In genomic region chr16:12311309-12311708, GRCh38 we compare ENCODE assay signal across 19 cellular contexts.
A peak's percentile ranks its signal among the peaks of the same experiment; 100 is the strongest.
DNase-seq lines count a peak whose midpoint lies in the region; TF ChIP-seq lines count a peak whose summit lies in the region.
"Had no signal": no experiment of that assay in that cellular context is flagged by ENCODE, and none has a peak within 500 bp of the region (broad histone marks: within the 10 kb centered on the region; RNA-seq: fewer than 3 reads in every experiment).

No MANE protein-coding gene starts in this region.

- no peaks in the 10 kb centered on the region for H3K27me3 ChIP-seq in H9 (ENCODE audit: insufficient read depth, low read length)
- H3K27me3 ChIP-seq in WERI-Rb-1 (ENCODE audit: insufficient read depth, low read depth, severe bottlenecking), result no peaks in the 10 kb centered on the region
- no peaks in the 10 kb centered on the region for H3K27me3 ChIP-seq in neural progenitor cell
- H3K27me3 ChIP-seq in prostate gland (replicated peaks; ENCODE audit: insufficient read depth), result no peaks in the 10 kb centered on the region
- no peaks in the 10 kb centered on the region for H3K27me3 ChIP-seq in stomach
- H3K27me3 ChIP-seq: colonic mucosa, spleen had no signal

- H3K4me3 Mint-ChIP-seq in H9 (no peak overlapping the region; a peak in 1 of 5 replicates), neural progenitor cell (no peak overlapping the region)
- no peak overlapping the region for H3K4me3 Mint-ChIP-seq in activated T-cell treated with anti-CD3 and anti-CD28 coated beads, Interleukin-2, amount 50 U/mL, for 24 hours
- H3K4me3 Mint-ChIP-seq: HFFc6 had no signal

- H3K4ac ChIP-seq in H9 (ENCODE audit: low read depth, low read length), result no peak overlapping the region

- H3K4me3 ChIP-seq in WERI-Rb-1 (ENCODE audit: low read depth, low read length), result no peak overlapping the region
- no peak overlapping the region for H3K4me3 ChIP-seq in neural progenitor cell
- no peak overlapping the region for H3K4me3 ChIP-seq in prostate gland
- H3K4me3 ChIP-seq in stomach, result no peak overlapping the region
- H3K4me3 ChIP-seq: colonic mucosa, spleen had no signal

- DNase-seq in H9, result peak; percentile 77
- DNase-seq in WERI-Rb-1, result peak; percentile 27
- DNase-seq in iPS DF 19.7 (ENCODE audit: low read depth, low spot score), result peak; percentile 33
- peak; percentile 34 for DNase-seq in neural progenitor cell (ENCODE audit: low spot score)
- DNase-seq in activated T-cell treated with anti-CD3 and anti-CD28 coated beads, Interleukin-2, amount 50 U/mL, for 24 hours, result no peak
- no peak for DNase-seq in substantia nigra (lab: John Stamatoyannopoulos, UW)
- no peak for DNase-seq in prostate gland (ENCODE audit: low spot score)
- DNase-seq in stomach, result no peak
- DNase-seq: activated CD4-positive, alpha-beta T cell treated with anti-CD3 and anti-CD28 coated beads, Interleukin-2, amount 50 U/mL, for 1 hour; colonic mucosa; DMS79 treated with DMSO at 0.1 percent for 48 hours; HFFc6; left colon; NCI-H524; SHP77 treated with DMSO at 0.1 percent for 48 hours; spleen; stimulated activated CD4-positive, alpha-beta T cell treated with anti-CD3 and anti-CD28 coated beads, Interleukin-4, amount 100 ng/mL, for 24 hours; T-helper 1 cell had no signal

- H3K4me1 Mint-ChIP-seq in H9, result peaks cover 32 to 51% of the 10 kb centered on the region in 2 experiments
- H3K4me1 Mint-ChIP-seq in neural progenitor cell, result peaks cover 3% of the 10 kb centered on the region
- peaks cover 6% of the 10 kb centered on the region for H3K4me1 Mint-ChIP-seq in activated T-cell treated with anti-CD3 and anti-CD28 coated beads, Interleukin-2, amount 50 U/mL, for 24 hours (ENCODE audit: low read depth)

- H2BK5ac ChIP-seq in H9 (ENCODE audit: insufficient read length, low read length), result no peak overlapping the region

- no peak overlapping the region for H2BK12ac ChIP-seq in H9 (ENCODE audit: insufficient read length, low read depth, low read length)

- no peaks in the 10 kb centered on the region for H3K36me3 ChIP-seq in WERI-Rb-1
- no peaks in the 10 kb centered on the region for H3K36me3 ChIP-seq in neural progenitor cell
- H3K36me3 ChIP-seq in prostate gland, result no peaks in the 10 kb centered on the region
- no peaks in the 10 kb centered on the region for H3K36me3 ChIP-seq in stomach
- H3K36me3 ChIP-seq: colonic mucosa, spleen had no signal

- H4K20me1 ChIP-seq in H9 (ENCODE audit: control insufficient read depth, insufficient read depth, insufficient read length), result no peaks in the 10 kb centered on the region
- H4K20me1 ChIP-seq in neural progenitor cell (ENCODE audit: low read depth), result no peaks in the 10 kb centered on the region

- H3K27ac Mint-ChIP-seq in H9, result peak overlapping the region; percentile 35 to 89 (median 71); a peak in 4 of 7 replicates
- H3K27ac Mint-ChIP-seq in neural progenitor cell, result no peak overlapping the region
- no peak overlapping the region for H3K27ac Mint-ChIP-seq in activated T-cell treated with anti-CD3 and anti-CD28 coated beads, Interleukin-2, amount 50 U/mL, for 24 hours
- H3K27ac Mint-ChIP-seq: activated T-helper 2 cell treated with anti-CD3 and anti-CD28 coated beads, Interferon-gamma antibody, Interleukin-2, Interleukin-4, amounts not matched to agents 10 μg/mL and 5 μg/mL and 100 μg/mL, durations not matched to agents 14 hours and 24 hours and 36 hours; HFFc6 had no signal

- no peak overlapping the region for H2BK120ac ChIP-seq in H9 (ENCODE audit: low read depth, low read length, poor library complexity, severe bottlenecking)

- no peaks in the 10 kb centered on the region for H3K23me2 ChIP-seq in H9 (ENCODE audit: insufficient read length, low read depth, low read length, poor library complexity, severe bottlenecking)

- H3K9ac ChIP-seq in H9 (ENCODE audit: extremely low read depth, insufficient read length, low read length) (no peak overlapping the region), neural progenitor cell (no peak overlapping the region)

- H3K27ac ChIP-seq in H9 (ENCODE audit: insufficient read length, low read depth, low read length) (no peak overlapping the region), WERI-Rb-1 (no peak overlapping the region), neural progenitor cell (no peak overlapping the region), substantia nigra (ENCODE audit: low read depth, low read length, poor library complexity, severe bottlenecking) (no peak overlapping the region), prostate gland (no peak overlapping the region), stomach (no peak overlapping the region)
- H3K27ac ChIP-seq: colonic mucosa had no signal

- no peak overlapping the region for H2AK5ac ChIP-seq in H9 (ENCODE audit: insufficient read length, low read length)

- WGBS in H9 (ENCODE audit: extremely low coverage, insufficient read length, low lambda C conversion rate), result no CpG with 5 or more reads among the region's 9 CpGs
- WGBS in prostate gland, result 85% methylated on average over 9 of the region's 9 CpGs
- WGBS in stomach, 5 donors, result 66 to 78% (median 71%) methylated on average over 9 of the region's 9 CpGs

- H3K23ac ChIP-seq in H9 (ENCODE audit: insufficient read length, low read depth, low read length), result no peak overlapping the region

- H3K4me1 ChIP-seq in H9 (ENCODE audit: insufficient read depth, low read length) (peaks cover 10% of the 10 kb centered on the region; the same call in 1 of the 2 replicates), neural progenitor cell (peaks cover 7% of the 10 kb centered on the region), prostate gland (replicated peaks) (no peaks in the 10 kb centered on the region), stomach (peaks cover 15 to 59% (median 34%) of the 10 kb centered on the region in 4 donors)
- H3K4me1 ChIP-seq: colonic mucosa had no signal

- H3K79me2 ChIP-seq in H9 (ENCODE audit: insufficient read depth, low read length) (no peaks in the 10 kb centered on the region), neural progenitor cell (ENCODE audit: low read depth) (no peaks in the 10 kb centered on the region)

- H4K91ac ChIP-seq in H9 (ENCODE audit: insufficient read length, low read depth, low read length), result no peak overlapping the region

- H2BK15ac ChIP-seq in H9 (ENCODE audit: low read depth, low read length), result no peak overlapping the region

- TF ChIP-seq CTCF in H9 (conservative IDR thresholded peaks at IDR 0.05) (peak; percentile 25; the same call in 1 of the 3 replicates), WERI-Rb-1 (IDR thresholded peaks at IDR 0.05; ENCODE audit: low read depth, low read length) (peak; percentile 30), neural progenitor cell (IDR thresholded peaks at IDR 0.05) (no peak), prostate gland (IDR thresholded peaks at IDR 0.05) (no peak), stomach (IDR thresholded peaks at IDR 0.05) (no peak)

- TF ChIP-seq POLR2A in prostate gland (IDR thresholded peaks at IDR 0.05), result no peak
- TF ChIP-seq POLR2A in stomach (IDR thresholded peaks at IDR 0.05), result no peak

- H3K9me3 Mint-ChIP-seq in H9, result no peaks in the 10 kb centered on the region; a peak in 1 of 5 replicates
- H3K9me3 Mint-ChIP-seq in neural progenitor cell, result no peaks in the 10 kb centered on the region
- H3K9me3 Mint-ChIP-seq in activated T-cell treated with anti-CD3 and anti-CD28 coated beads, Interleukin-2, amount 50 U/mL, for 24 hours, result no peaks in the 10 kb centered on the region
- H3K9me3 Mint-ChIP-seq: activated T-helper 2 cell treated with anti-CD3 and anti-CD28 coated beads, Interferon-gamma antibody, Interleukin-2, Interleukin-4, amounts not matched to agents 10 μg/mL and 5 μg/mL and 100 μg/mL, durations not matched to agents 14 hours and 24 hours and 36 hours; HFFc6 had no signal

- no peak overlapping the region for H4K5ac ChIP-seq in H9 (ENCODE audit: insufficient read length, low read depth, low read length)

- H3K9me3 ChIP-seq in H9 (ENCODE audit: control insufficient read depth, low read depth, low read length), result no peaks in the 10 kb centered on the region
- H3K9me3 ChIP-seq in WERI-Rb-1 (ENCODE audit: severe bottlenecking), result no peaks in the 10 kb centered on the region
- no peaks in the 10 kb centered on the region for H3K9me3 ChIP-seq in neural progenitor cell (ENCODE audit: low read depth)
- no peaks in the 10 kb centered on the region for H3K9me3 ChIP-seq in prostate gland
- H3K9me3 ChIP-seq in stomach, result no peaks in the 10 kb centered on the region
- H3K9me3 ChIP-seq: colonic mucosa, spleen had no signal

- H3T11ph ChIP-seq in H9 (ENCODE audit: low read length), result no peak overlapping the region

- H3F3A ChIP-seq in neural progenitor cell (ENCODE audit: low read depth), result no peaks in the 10 kb centered on the region

- no peak for TF ChIP-seq EP300 in stomach (IDR thresholded peaks at IDR 0.05)

- no peak overlapping the region for H3K56ac ChIP-seq in H9 (ENCODE audit: insufficient read length, low read depth, low read length)

- intact Hi-C loops in prostate gland (cut with DNase I), result no loop called here
- intact Hi-C loops in stomach (cut with DNase I; ENCODE audit: low total_unique reads), result no loop called here

- no peak overlapping the region for H4K8ac ChIP-seq in H9 (replicated peaks; ENCODE audit: insufficient read length, low read depth, low read length)

- H3K27me3 Mint-ChIP-seq in H9 (ENCODE audit: low read depth) (no peaks in the 10 kb centered on the region), neural progenitor cell (ENCODE audit: insufficient read depth, low read depth) (peaks cover 5% of the 10 kb centered on the region)
- H3K27me3 Mint-ChIP-seq in activated T-cell treated with anti-CD3 and anti-CD28 coated beads, Interleukin-2, amount 50 U/mL, for 24 hours, result no peaks in the 10 kb centered on the region

- H2BK20ac ChIP-seq in H9 (ENCODE audit: low read depth, low read length, poor library complexity, severe bottlenecking), result no peak overlapping the region

- H3K4me2 ChIP-seq in H9 (ENCODE audit: insufficient read depth, insufficient read length, low read length) (no peak overlapping the region), neural progenitor cell (no peak overlapping the region)

- H3K18ac ChIP-seq in H9 (ENCODE audit: insufficient read length, low read depth, low read length), result no peak overlapping the region

- no peak overlapping the region for H2AFZ ChIP-seq in H9 (ENCODE audit: low read length)
- no peak overlapping the region for H2AFZ ChIP-seq in neural progenitor cell (replicated peaks)

- no peaks in the 10 kb centered on the region for H3K79me1 ChIP-seq in H9 (ENCODE audit: insufficient read depth, low read depth, low read length, poor library complexity, severe bottlenecking)

- H3K36me3 Mint-ChIP-seq in H9 (ENCODE audit: insufficient read depth in 1 of 3, low read depth in 3 of 3) (no peaks in the 10 kb centered on the region), neural progenitor cell (no peaks in the 10 kb centered on the region)
- no peaks in the 10 kb centered on the region for H3K36me3 Mint-ChIP-seq in activated T-cell treated with anti-CD3 and anti-CD28 coated beads, Interleukin-2, amount 50 U/mL, for 24 hours (ENCODE audit: low read depth)

- no peak overlapping the region for H3K14ac ChIP-seq in H9 (ENCODE audit: insufficient read depth, low read length)

Comparison
In these comparisons a context has a peak if more than half of its experiments do, and no peak if none do; other contexts are left out.
1. DNase-seq: peak in H9 (single experiment), WERI-Rb-1 (single experiment), iPS DF 19.7 (single experiment) and neural progenitor cell (single experiment); none in activated T-cell treated with anti-CD3 and anti-CD28 coated beads, Interleukin-2, amount 50 U/mL, for 24 hours (single experiment), substantia nigra (0 of 49), prostate gland (single experiment) and stomach (single experiment).
2. H3K27ac Mint-ChIP-seq: peak in H9 (3 of 3); none in neural progenitor cell (single experiment) and activated T-cell treated with anti-CD3 and anti-CD28 coated beads, Interleukin-2, amount 50 U/mL, for 24 hours (single experiment).
3. CTCF ChIP-seq: peak in H9 (single experiment) and WERI-Rb-1 (single experiment); none in neural progenitor cell (single experiment), prostate gland (0 of 4) and stomach (0 of 7).